ENCODE assay signal across 8 cellular contexts in genomic region chr12:28130625-28131598, GRCh38. TPM values are rescaled to one million over a fixed set of nuclear protein-coding genes. Genes with fewer than 3 reads are reported as not detected.
DNase-seq lines count a peak whose midpoint lies in the region; ATAC-seq, FAIRE-seq and TF ChIP-seq lines count a peak whose summit lies in the region.

No MANE protein-coding gene starts in this region.

- H3K4me2 ChIP-seq in GM12878 (ENCODE audit: control insufficient read depth, insufficient read depth): no peak overlapping the region

- no peak for TF ChIP-seq CTCF in GM12878 (IDR thresholded peaks at IDR 0.05 in 2 of 3, conservative IDR thresholded peaks at IDR 0.05 in 1 of 3; ENCODE audit: control insufficient read depth in 2 of 3, extremely low read depth in 1 of 3, insufficient read depth in 1 of 3, low read depth in 3 of 3, low read length in 3 of 3)
- no peak for TF ChIP-seq CTCF in D721Med (IDR thresholded peaks at IDR 0.05; ENCODE audit: insufficient read depth, missing control alignments)

- no peaks in the 10 kb centered on the region for H3K4me1 ChIP-seq in GM12878 (ENCODE audit: control insufficient read depth, insufficient read depth, low read length)

- no peak overlapping the region for H2AFZ ChIP-seq in GM12878 (ENCODE audit: control insufficient read depth, low read depth, low read length)

- no peaks in the 10 kb centered on the region for H3K27me3 ChIP-seq in GM12878 (replicated peaks in 1 of 2; ENCODE audit: control insufficient read depth in 2 of 2, insufficient read depth in 2 of 2, low read length in 1 of 2)

- H3K9ac ChIP-seq in GM12878 (ENCODE audit: control insufficient read depth, insufficient read depth, low read length): no peak overlapping the region

- in situ Hi-C loops in GM12878 (cut with MboI): no loop called here

- DNase-seq in COLO829 (ENCODE audit: low spot score) (peak; percentile 3), Kasumi-1 (lab: John Stamatoyannopoulos, UW) (peak; percentile 21 to 39), GM12878 (ENCODE audit: low read depth, low spot score) (no peak), lung microvascular endothelial cell (ENCODE audit: low read depth in 2 of 2) (peak; percentile 98 to 100), D721Med (ENCODE audit: insufficient read length, low spot score) (no peak), NCI-H345 (lab: John Stamatoyannopoulos, UW) (no peak)

- no peaks in the 10 kb centered on the region for H3K9me3 ChIP-seq in GM12878 (replicated peaks; ENCODE audit: control insufficient read depth, insufficient read depth, low read length)

- FAIRE-seq in GM12878 (lab: Jason Lieb, UNC): no peak
- FAIRE-seq in D721Med (lab: Jason Lieb, UNC): no peak

- CTCF ChIA-PET in GM12878 (lab: Yijun Ruan, JAX): interaction anchor here (1.0 kb wide), 1 partner anchor 269 kb away, joined by 3 read pairs; no protein-coding TSS in a partner anchor

- SMC1A ChIA-PET in GM12878 (lab: Charles Lee; ENCODE audit: uncharacterized antibody, unreplicated experiment): interaction anchor here (0.6 kb wide), 1 partner anchor 25 kb away, joined by 3 read pairs; no protein-coding TSS in a partner anchor

- TF ChIP-seq EP300 in GM12878 (IDR thresholded peaks at IDR 0.05; ENCODE audit: borderline replicate concordance in 1 of 2, control insufficient read depth in 1 of 2, low read depth in 2 of 2, low read length in 2 of 2): no peak

- RAD21 ChIA-PET in GM12878 (lab: Charles Lee; ENCODE audit: unreplicated experiment): no interaction called here

- no peaks in the 10 kb centered on the region for H3K36me3 ChIP-seq in GM12878 (ENCODE audit: control insufficient read depth in 2 of 2, insufficient read depth in 2 of 2, low read length in 1 of 2)

- H3K27ac ChIP-seq in GM12878 (ENCODE audit: control insufficient read depth, insufficient read depth): no peak overlapping the region

- H3K79me2 ChIP-seq in GM12878 (ENCODE audit: control insufficient read depth, insufficient read depth, low read length): no peaks in the 10 kb centered on the region

- TF ChIP-seq POLR2A in GM12878 (IDR thresholded peaks at IDR 0.05; ENCODE audit: low read depth, low read length): no peak

- intact Hi-C loops in GM12878 (cut with micrococcal nuclease; ENCODE audit: unreplicated experiment): no loop called here

- no peak for TF ChIP-seq RAD21 in GM12878 (IDR thresholded peaks at IDR 0.05; ENCODE audit: insufficient read depth, low read depth, low read length)

- 72% methylated on average over 10 of the region's 10 CpGs for WGBS in GM12878 (ENCODE audit: insufficient coverage, insufficient replicate concordance, low lambda C conversion rate, missing lambda C conversion rate)

- POLR2A ChIA-PET in GM12878 (lab: Charles Lee): no interaction called here

- no TSS peak for BruUV-seq in GM12878 (replicated peaks; lab: Mats Ljungman, UMichigan)

- H4K20me1 ChIP-seq in GM12878 (ENCODE audit: control insufficient read depth, insufficient read depth): no peaks in the 10 kb centered on the region

- no peak overlapping the region for H3K4me3 ChIP-seq in GM12878

- peak; percentile 20; the same call in 1 of the 3 replicates for ATAC-seq in GM12878
- no peak for ATAC-seq in HG02981 (IDR thresholded peaks at IDR 0.05; ENCODE audit: unreplicated experiment)
- ATAC-seq in HG03139 (IDR thresholded peaks at IDR 0.05; ENCODE audit: unreplicated experiment): no peak

TF ChIP-seq in GM12878, 131 proteins besides CTCF, POLR2A, EP300 and RAD21:
- TF ChIP-seq ZZZ3 (IDR thresholded peaks at IDR 0.05; ENCODE audit: control insufficient read depth, insufficient read length, low read depth): no peak
- TF ChIP-seq ZBTB4 (CRISPR knock-in tag; IDR thresholded peaks at IDR 0.05): no peak
- no peak for TF ChIP-seq ATF3 (IDR thresholded peaks at IDR 0.05; ENCODE audit: borderline replicate concordance, extremely low read depth, low read depth, low read length)
- no peak for TF ChIP-seq CBFB (IDR thresholded peaks at IDR 0.05; ENCODE audit: low read depth)
- TF ChIP-seq TAF1 (IDR thresholded peaks at IDR 0.05; ENCODE audit: borderline replicate concordance, low read depth, low read length): no peak
- TF ChIP-seq ATF7 (IDR thresholded peaks at IDR 0.05; ENCODE audit: low read depth): no peak
- no peak for TF ChIP-seq MTA3 (IDR thresholded peaks at IDR 0.05; ENCODE audit: borderline replicate concordance, low read length)
- TF ChIP-seq CBX3 (IDR thresholded peaks at IDR 0.05; ENCODE audit: borderline replicate concordance, low read depth): no peak
- no peak for TF ChIP-seq SIX5 (IDR thresholded peaks at IDR 0.05; ENCODE audit: low read depth, low read length, severe bottlenecking)
- no peak for TF ChIP-seq BACH1 (IDR thresholded peaks at IDR 0.05; ENCODE audit: borderline replicate concordance)
- TF ChIP-seq NR2C1 (IDR thresholded peaks at IDR 0.05): no peak
- no peak for TF ChIP-seq CHD1 (IDR thresholded peaks at IDR 0.05; ENCODE audit: low read depth, low read length)

RNA-seq across cellular contexts. Expression of gene CCDC91, which starts 59.3 kb away (rescaled TPM):
- 85.1 and 85.2 TPM in 2 replicates for total RNA-seq in GM12878 (2013; cell fraction: nucleolus; rRNA removed)
- total RNA-seq in GM12878 (2014; rRNA removed): 13.5 and 15.4 TPM in 2 replicates
- total RNA-seq in GM12878 (2014; rRNA removed; fragmentation: Illumina TruSeq; extraction: Trizol): 17.3 and 20.3 TPM in 2 replicates
- total RNA-seq in GM12878 (2021): 14.1 and 15.8 TPM in 2 replicates
- 7.5 TPM for polyA plus RNA-seq in GM12878 (2011; ENCODE audit: low read depth)
- 24.9 and 28.1 TPM in 2 replicates for polyA plus RNA-seq in GM12878 (2011; rRNA removed)
- 9.1 and 10.1 TPM in 2 replicates for polyA plus RNA-seq in GM12878 (2011; cell fraction: cytosol; rRNA removed)
- polyA plus RNA-seq in GM12878 (2011; cell fraction: nucleus; rRNA removed): 12.0 and 12.1 TPM in 2 replicates
- polyA plus RNA-seq in GM12878 (2012): 10.2 and 10.7 TPM in 2 replicates
- polyA plus RNA-seq in GM12878 (2014; fragmentation: Illumina TruSeq; extraction: Trizol): 17.2 and 23.3 TPM in 2 replicates
- 10 to 100 TPM in 1 of 2 experiments, 1 to 10 TPM in 1; 6.1 to 10.3 TPM for polyA plus RNA-seq in GM12878 (2014; fragmentation: Nextera tagmentation; extraction: Ambion mirVana)
- 9.4 and 9.6 TPM in 2 replicates for polyA plus RNA-seq in GM12878 (2014; rRNA removed)
- 10 to 100 TPM; 21.1 to 21.6 TPM for polyA plus RNA-seq in GM12878 (2016; fragmentation: Nextera tagmentation; extraction: Ambion mirVana)
- polyA minus RNA-seq in GM12878 (2011; rRNA and poly(A)+ RNA removed): 35.1 and 51.9 TPM in 2 replicates
- polyA minus RNA-seq in GM12878 (2011; cell fraction: cytosol; rRNA and poly(A)+ RNA removed): 17.4 and 23.3 TPM in 2 replicates
- 33.9 and 54.6 TPM in 2 replicates for polyA minus RNA-seq in GM12878 (2011; cell fraction: nucleus; rRNA and poly(A)+ RNA removed)
- 4.1 and 6.3 TPM in 2 replicates for total RNA-seq in lung microvascular endothelial cell

Comparison
In these comparisons a context has a peak if more than half of its experiments do, and no peak if none do; other contexts are left out.
1. DNase-seq: peak in COLO829 (single experiment), Kasumi-1 (2 of 2) and lung microvascular endothelial cell (2 of 2); none in GM12878 (single experiment), D721Med (single experiment) and NCI-H345 (single experiment).